In the genomic region with DNA sequence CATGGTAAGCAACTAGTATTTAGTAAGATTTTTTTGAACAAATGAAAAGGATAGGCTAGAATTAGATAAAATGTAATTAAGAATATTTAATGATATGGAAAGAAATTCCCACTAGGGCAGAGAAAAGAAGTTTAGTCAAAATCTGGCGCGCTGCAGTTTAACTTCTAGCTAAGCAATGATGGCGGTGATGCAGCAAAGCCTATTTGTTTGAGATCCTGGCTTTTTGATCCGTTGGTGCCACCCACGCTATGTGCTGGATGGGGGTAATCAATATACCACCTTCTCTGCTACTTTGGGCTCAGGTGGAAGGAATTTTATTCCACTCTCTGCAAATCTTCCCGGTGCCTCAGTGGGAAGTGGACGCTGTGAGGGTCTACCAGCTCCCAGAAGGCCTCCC, we compare ENCODE assay signal across 8 cellular contexts. TPM values are rescaled to one million over a fixed set of nuclear protein-coding genes. Genes with fewer than 3 reads are reported as not detected.
A peak's percentile ranks its signal among the peaks of the same experiment; 100 is the strongest.
DNase-seq lines count a peak whose midpoint lies in the region; ATAC-seq and TF ChIP-seq lines count a peak whose summit lies in the region.

No MANE protein-coding gene starts in this region.

- ATAC-seq in left lung (no peak), thoracic aorta (ENCODE audit: insufficient number of reproducible peaks, low FRiP score, low read depth) (no peak), HG03159 (IDR thresholded peaks at IDR 0.05; ENCODE audit: unreplicated experiment) (no peak), left colon (no peak)

- peaks cover 0 to under 1% of the 10 kb centered on the region in 2 donors for H3K9me3 ChIP-seq in left lung
- H3K9me3 ChIP-seq in thoracic aorta = no peaks in the 10 kb centered on the region

- H3K27me3 ChIP-seq in left lung = peaks cover 0 to 22% of the 10 kb centered on the region in 2 donors
- H3K27me3 ChIP-seq in thoracic aorta (replicated peaks; ENCODE audit: insufficient read depth) = no peaks in the 10 kb centered on the region

- TF ChIP-seq CTCF in left lung (IDR thresholded peaks at IDR 0.05) (no peak), thoracic aorta (IDR thresholded peaks at IDR 0.05) (no peak)

- intact Hi-C loops in activated CD4-positive, alpha-beta memory T cell treated with anti-CD3 and anti-CD28 coated beads for 36 hours (cut with micrococcal nuclease) = loop anchor here (5.0 kb wide), 1 partner anchor 101 kb away; the partner anchor contains the start of gene ITGAV
- intact Hi-C loops in left lung (cut with DNase I) = no loop called here
- intact Hi-C loops in left colon (cut with DNase I, micrococcal nuclease) = no loop called here

- H3K36me3 ChIP-seq in left lung (no peaks in the 10 kb centered on the region), thoracic aorta (no peaks in the 10 kb centered on the region)

- H3K27ac Mint-ChIP-seq in activated CD4-positive, alpha-beta memory T cell treated with anti-CD3 and anti-CD28 coated beads, Interleukin-2, amount 10 ng/mL, durations not matched to agents 7 days and 5 days = no peak overlapping the region
- H3K27ac Mint-ChIP-seq in activated CD4-positive, alpha-beta memory T cell treated with anti-CD3 and anti-CD28 coated beads for 36 hours = no peak overlapping the region

- no peaks in the 10 kb centered on the region for H3K9me3 Mint-ChIP-seq in activated CD4-positive, alpha-beta memory T cell treated with anti-CD3 and anti-CD28 coated beads, Interleukin-2, amount 10 ng/mL, durations not matched to agents 7 days and 5 days
- H3K9me3 Mint-ChIP-seq in activated CD4-positive, alpha-beta memory T cell treated with anti-CD3 and anti-CD28 coated beads for 36 hours = peaks cover 3% of the 10 kb centered on the region

- CTCF ChIA-PET in activated CD4-positive, alpha-beta memory T cell treated with anti-CD3 and anti-CD28 coated beads, Interleukin-2, amount 10 ng/mL, durations not matched to agents 7 days and 5 days (lab: Charles Lee) = no interaction called here
- CTCF ChIA-PET in activated CD4-positive, alpha-beta memory T cell treated with anti-CD3 and anti-CD28 coated beads for 36 hours (lab: Charles Lee) = no interaction called here

- DNase-seq in activated CD4-positive, alpha-beta memory T cell treated with anti-CD3 and anti-CD28 coated beads, Interleukin-2, amount 10 ng/mL, durations not matched to agents 7 days and 5 days = no peak
- no peak for DNase-seq in activated CD4-positive, alpha-beta memory T cell treated with anti-CD3 and anti-CD28 coated beads for 36 hours
- DNase-seq in left lung (no peak), thoracic aorta (ENCODE audit: low spot score) (no peak), DMS79 (lab: John Stamatoyannopoulos, UW) (no peak), left colon (no peak)

- POLR2A ChIA-PET in activated CD4-positive, alpha-beta memory T cell treated with anti-CD3 and anti-CD28 coated beads, Interleukin-2, amount 10 ng/mL, durations not matched to agents 7 days and 5 days (lab: Charles Lee) = no interaction called here
- POLR2A ChIA-PET in activated CD4-positive, alpha-beta memory T cell treated with anti-CD3 and anti-CD28 coated beads for 36 hours (lab: Charles Lee) = no interaction called here

- H3K4me3 Mint-ChIP-seq in activated CD4-positive, alpha-beta memory T cell treated with anti-CD3 and anti-CD28 coated beads, Interleukin-2, amount 10 ng/mL, durations not matched to agents 7 days and 5 days = peak overlapping the region; percentile 73
- H3K4me3 Mint-ChIP-seq in activated CD4-positive, alpha-beta memory T cell treated with anti-CD3 and anti-CD28 coated beads for 36 hours = no peak overlapping the region

- peaks cover 0 to 9% of the 10 kb centered on the region in 2 donors for H3K4me1 ChIP-seq in left lung
- H3K4me1 ChIP-seq in thoracic aorta (ENCODE audit: control insufficient read depth in 1 of 2, low read depth in 2 of 2) = peaks cover 3 to 15% of the 10 kb centered on the region in 2 donors

- H3K36me3 Mint-ChIP-seq in activated CD4-positive, alpha-beta memory T cell treated with anti-CD3 and anti-CD28 coated beads, Interleukin-2, amount 10 ng/mL, durations not matched to agents 7 days and 5 days (ENCODE audit: low read depth) = no peaks in the 10 kb centered on the region
- no peaks in the 10 kb centered on the region for H3K36me3 Mint-ChIP-seq in activated CD4-positive, alpha-beta memory T cell treated with anti-CD3 and anti-CD28 coated beads for 36 hours

- H3K27me3 Mint-ChIP-seq in activated CD4-positive, alpha-beta memory T cell treated with anti-CD3 and anti-CD28 coated beads, Interleukin-2, amount 10 ng/mL, durations not matched to agents 7 days and 5 days = peaks cover 38% of the 10 kb centered on the region
- peaks cover 32% of the 10 kb centered on the region for H3K27me3 Mint-ChIP-seq in activated CD4-positive, alpha-beta memory T cell treated with anti-CD3 and anti-CD28 coated beads for 36 hours

- H3K4me1 Mint-ChIP-seq in activated CD4-positive, alpha-beta memory T cell treated with anti-CD3 and anti-CD28 coated beads, Interleukin-2, amount 10 ng/mL, durations not matched to agents 7 days and 5 days = peaks cover 14% of the 10 kb centered on the region
- H3K4me1 Mint-ChIP-seq in activated CD4-positive, alpha-beta memory T cell treated with anti-CD3 and anti-CD28 coated beads for 36 hours (ENCODE audit: low read depth) = peaks cover 7% of the 10 kb centered on the region

- H3K27ac ChIP-seq in angular gyrus (ENCODE audit: low read depth, low read length) (peak overlapping the region; percentile 89), left lung (no peak overlapping the region), thoracic aorta (no peak overlapping the region)

- peak overlapping the region; percentile 57 to 66 for H3K4me3 ChIP-seq in left lung
- H3K4me3 ChIP-seq in thoracic aorta = peak overlapping the region; percentile 93

RNA-seq across cellular contexts. Expression of gene FAM171B, which starts 0.4 kb away (rescaled TPM):
- total RNA-seq in activated CD4-positive, alpha-beta memory T cell treated with anti-CD3 and anti-CD28 coated beads, Interleukin-2, amount 10 ng/mL, durations not matched to agents 7 days and 5 days = 1 to 10 TPM in 1 of 2 experiments, under 1 TPM in 1; 0.65 to 1.0 TPM
- total RNA-seq in activated CD4-positive, alpha-beta memory T cell treated with anti-CD3 and anti-CD28 coated beads for 36 hours = under 1 TPM; 0.48 to 0.68 TPM
- 1 to 10 TPM; 2.8 to 5.6 TPM for total RNA-seq in left lung
- total RNA-seq in thoracic aorta = 1 to 10 TPM; 1.8 to 3.5 TPM
- total RNA-seq in left colon = 1 to 10 TPM in 1 of 2 donors, under 1 TPM in 1; 0.85 to 2.7 TPM
